1 cellular context compared by ENCODE assay signal in the genomic region with DNA sequence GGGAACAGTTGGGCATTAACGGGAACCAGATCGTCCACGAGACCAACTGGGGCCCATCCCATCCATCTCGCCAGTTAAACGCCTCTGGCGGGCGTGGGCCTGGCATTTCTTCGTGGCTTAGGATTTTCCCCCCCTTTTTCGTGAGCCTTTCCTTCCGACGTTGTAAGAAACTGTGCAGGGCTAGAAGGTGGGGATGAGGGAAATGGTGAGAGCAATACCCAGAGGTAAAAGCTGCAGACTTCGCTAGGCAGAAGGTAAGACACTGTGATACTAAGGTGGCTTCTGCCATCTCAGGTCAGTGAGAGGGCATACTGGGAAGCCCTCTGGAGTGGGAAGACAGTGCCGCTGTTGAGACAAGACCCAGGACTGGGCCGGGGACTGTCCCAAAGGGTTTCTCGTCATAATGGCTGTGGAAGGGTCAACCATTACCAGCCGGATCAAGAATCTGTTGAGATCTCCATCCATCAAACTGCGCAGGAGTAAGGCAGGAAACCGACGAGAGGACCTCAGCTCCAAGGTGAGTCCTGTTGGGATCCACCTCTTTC.
TF ChIP-seq lines count a peak whose summit lies in the region.

No MANE protein-coding gene starts in this region.

TF ChIP-seq in H1, 55 proteins besides CTCF, POLR2A, EP300 and RAD21:
- TF ChIP-seq, protein P1, sequence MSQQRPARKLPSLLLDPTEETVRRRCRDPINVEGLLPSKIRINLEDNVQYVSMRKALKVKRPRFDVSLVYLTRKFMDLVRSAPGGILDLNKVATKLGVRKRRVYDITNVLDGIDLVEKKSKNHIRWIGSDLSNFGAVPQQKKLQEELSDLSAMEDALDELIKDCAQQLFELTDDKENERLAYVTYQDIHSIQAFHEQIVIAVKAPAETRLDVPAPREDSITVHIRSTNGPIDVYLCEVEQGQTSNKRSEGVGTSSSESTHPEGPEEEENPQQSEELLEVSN (IDR thresholded peaks at IDR 0.05) = peak; percentile 62
- TF ChIP-seq KDM4A (IDR thresholded peaks at IDR 0.05; ENCODE audit: low read depth, low read length, severe bottlenecking) = peak; percentile 43
- no peak for TF ChIP-seq EGR1 (IDR thresholded peaks at IDR 0.05; ENCODE audit: borderline replicate concordance, low read depth, low read length)
- no peak for TF ChIP-seq FOSL1 (IDR thresholded peaks at IDR 0.05; ENCODE audit: insufficient read depth, low read depth, low read length)
